27 cellular contexts compared by ENCODE assay signal in the genomic region with DNA sequence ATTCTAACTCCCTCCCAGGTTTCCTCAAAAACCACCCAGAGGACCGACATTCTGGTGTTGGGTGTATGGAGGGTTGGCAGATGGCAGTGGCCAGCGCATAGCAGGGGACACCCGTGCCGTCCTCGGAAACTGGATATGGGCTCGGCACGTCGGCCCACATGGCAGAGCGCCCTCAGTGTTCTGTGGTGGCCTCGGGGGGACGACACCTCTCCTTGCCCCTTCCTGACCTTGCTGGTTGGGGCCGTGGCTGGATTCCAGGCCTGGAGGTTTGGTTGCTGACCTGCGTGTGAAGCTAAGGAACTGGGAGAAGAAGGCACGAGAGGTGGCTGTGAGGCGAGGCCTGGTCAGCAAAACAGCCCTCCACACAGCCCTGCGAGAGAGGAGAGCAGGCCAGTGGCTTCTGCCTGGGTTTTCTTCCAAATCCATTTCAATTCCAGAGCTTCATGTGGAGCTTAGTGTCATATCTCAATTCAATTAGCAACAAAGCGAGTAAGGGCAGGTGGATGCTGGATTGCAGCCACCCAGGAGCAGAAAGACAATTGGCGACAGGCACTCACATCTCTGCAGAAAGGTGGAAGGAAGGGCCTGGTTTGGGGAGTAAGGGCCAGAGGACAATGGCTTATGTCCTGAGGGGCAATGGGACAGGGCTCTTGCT.
"Had no signal": no experiment of that assay in that cellular context is flagged by ENCODE, and none has a peak within 500 bp of the region (broad histone marks: within the 10 kb centered on the region; RNA-seq: fewer than 3 reads in every experiment).

No MANE protein-coding gene starts in this region.

- H3K36me3 Mint-ChIP-seq: activated naive CD4-positive, alpha-beta T cell treated with anti-CD3 and anti-CD28 coated beads, Interleukin-2, amount 10 ng/mL, durations not matched to agents 7 days and 5 days; mesothelial cell of epicardium; natural killer cell treated with Interleukin-12 subunit alpha and Interleukin-12 subunit beta and Interleukin-15 and Interleukin-18, amount 100 ng/mL, for 72 hours; stimulated activated naive B cell treated with anti-CD40 and anti-IgM and Interleukin-4, amounts not matched to agents 10 μg/mL and 1 μg/mL and 100 μg/mL, for 72 hours; type B pancreatic cell had no signal

- FAIRE-seq: bronchial epithelial cell, small intestine had no signal

- H3K4me1 Mint-ChIP-seq: activated naive CD4-positive, alpha-beta T cell treated with anti-CD3 and anti-CD28 coated beads, Interleukin-2, amount 10 ng/mL, durations not matched to agents 7 days and 5 days; stimulated activated naive B cell treated with anti-CD40 and anti-IgM and Interleukin-4, amounts not matched to agents 10 μg/mL and 1 μg/mL and 100 μg/mL, for 72 hours; T-helper 17 cell had no signal

- H3K9me3 ChIP-seq: heart right ventricle, right lobe of liver, testis had no signal

- H3K4me3 ChIP-seq: heart right ventricle, right lobe of liver, testis had no signal

- H3K4me1 ChIP-seq: heart right ventricle, right lobe of liver, testis had no signal

- H3K27me3 ChIP-seq: right lobe of liver, testis had no signal

- H3K27ac Mint-ChIP-seq: activated naive CD4-positive, alpha-beta T cell treated with anti-CD3 and anti-CD28 coated beads, Interleukin-2, amount 10 ng/mL, durations not matched to agents 7 days and 5 days; activated T-helper 2 cell treated with anti-CD3 and anti-CD28 coated beads, Interferon-gamma antibody, Interleukin-2, Interleukin-4, amounts not matched to agents 10 μg/mL and 5 μg/mL and 100 μg/mL, durations not matched to agents 14 hours and 24 hours and 36 hours; mesothelial cell of epicardium; natural killer cell treated with Interleukin-12 subunit alpha and Interleukin-12 subunit beta and Interleukin-15 and Interleukin-18, amount 100 ng/mL, for 72 hours; stimulated activated naive B cell treated with anti-CD40 and anti-IgM and Interleukin-4, amounts not matched to agents 10 μg/mL and 1 μg/mL and 100 μg/mL, for 72 hours; T-helper 17 cell; type B pancreatic cell had no signal

- H3K9me3 Mint-ChIP-seq: activated naive CD4-positive, alpha-beta T cell treated with anti-CD3 and anti-CD28 coated beads, Interleukin-2, amount 10 ng/mL, durations not matched to agents 7 days and 5 days; activated T-cell treated with anti-CD3 and anti-CD28 coated beads, Interleukin-2, amount 50 U/mL, for 4 hours; activated T-helper 2 cell treated with anti-CD3 and anti-CD28 coated beads, Interferon-gamma antibody, Interleukin-2, Interleukin-4, amounts not matched to agents 10 μg/mL and 5 μg/mL and 100 μg/mL, durations not matched to agents 14 hours and 24 hours and 36 hours; mesothelial cell of epicardium; natural killer cell treated with Interleukin-12 subunit alpha and Interleukin-12 subunit beta and Interleukin-15 and Interleukin-18, amount 100 ng/mL, for 72 hours; stimulated activated naive B cell treated with anti-CD40 and anti-IgM and Interleukin-4, amounts not matched to agents 10 μg/mL and 1 μg/mL and 100 μg/mL, for 72 hours; type B pancreatic cell had no signal

- ATAC-seq: activated T-cell treated with anti-CD3 and anti-CD28 coated beads, Interleukin-2, amount 50 U/mL, for 4 hours; stimulated activated naive B cell treated with anti-CD40 and anti-IgM and Interleukin-4, amounts not matched to agents 10 μg/mL and 1 μg/mL and 100 μg/mL, for 72 hours; T-helper 17 cell had no signal

- DNase-seq: activated CD4-positive, alpha-beta T cell treated with anti-CD3 and anti-CD28 coated beads for 4 hours; activated CD4-positive, alpha-beta T cell treated with anti-CD3 and anti-CD28 coated beads, Interleukin-2, amount 50 U/mL, for 48 hours; activated CD4-positive, CD25-positive, alpha-beta regulatory T cell; activated CD8-positive, alpha-beta memory T cell treated with anti-CD3 and anti-CD28 coated beads, Interleukin-2, amount 50 U/mL, for 48 hours; activated naive CD4-positive, alpha-beta T cell treated with anti-CD3 and anti-CD28 coated beads, Interleukin-2, amount 10 ng/mL, durations not matched to agents 7 days and 5 days; activated T-cell treated with anti-CD3 and anti-CD28 coated beads, Interleukin-2, amount 50 U/mL, for 4 hours; amygdala; cerebellar nuclear complex; cortex of kidney; effector CD4-positive, alpha-beta T cell; erythroblast; foreskin fibroblast; heart right ventricle; nucleus accumbens; right lobe of liver; small intestine; stimulated activated CD4-positive, alpha-beta T cell treated with anti-CD3 and anti-CD28 coated beads, Interleukin-15, amount 100 ng/mL, for 24 hours; stimulated activated CD8-positive, alpha-beta memory T cell treated with anti-CD3 and anti-CD28 coated beads, Interleukin-4, amount 100 ng/mL, for 48 hours; stimulated activated naive B cell treated with anti-CD40 and anti-IgM and Interleukin-4, amounts not matched to agents 10 μg/mL and 1 μg/mL and 100 μg/mL, for 72 hours; SW 1271; T-helper 17 cell; testis had no signal

- H3K36me3 ChIP-seq: heart right ventricle, right lobe of liver had no signal

- H3K4me3 Mint-ChIP-seq: activated naive CD4-positive, alpha-beta T cell treated with anti-CD3 and anti-CD28 coated beads, Interleukin-2, amount 10 ng/mL, durations not matched to agents 7 days and 5 days; activated T-cell treated with anti-CD3 and anti-CD28 coated beads, Interleukin-2, amount 50 U/mL, for 4 hours; mesothelial cell of epicardium; natural killer cell treated with Interleukin-12 subunit alpha and Interleukin-12 subunit beta and Interleukin-15 and Interleukin-18, amount 100 ng/mL, for 72 hours; stimulated activated naive B cell treated with anti-CD40 and anti-IgM and Interleukin-4, amounts not matched to agents 10 μg/mL and 1 μg/mL and 100 μg/mL, for 72 hours; T-helper 17 cell; type B pancreatic cell had no signal

- H3K27ac ChIP-seq: heart right ventricle, right lobe of liver, testis had no signal
